In the genomic region with DNA sequence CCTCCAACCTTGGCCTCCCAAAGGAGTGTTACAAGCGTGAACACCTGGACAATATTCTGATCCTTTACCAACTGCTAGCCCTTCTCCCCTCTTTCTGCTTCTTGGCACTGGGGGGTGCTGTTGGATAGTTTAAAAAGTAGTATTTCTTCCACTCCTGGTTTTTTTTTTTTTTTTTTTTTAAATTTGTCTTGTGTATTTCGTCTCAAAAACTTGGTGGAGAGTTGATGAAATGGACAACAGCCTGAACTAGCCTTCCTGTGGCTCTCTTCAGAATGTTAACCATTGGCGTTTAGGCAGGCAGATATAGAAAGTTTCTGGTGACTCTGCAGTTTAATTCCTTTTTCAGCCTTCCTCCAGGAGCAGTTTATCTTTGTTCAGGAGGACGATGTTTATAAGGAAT, we compare ENCODE assay signal across 8 cellular contexts.
DNase-seq lines count a peak whose midpoint lies in the region; ATAC-seq and TF ChIP-seq lines count a peak whose summit lies in the region.

No MANE protein-coding gene starts in this region.

- H3K27ac Mint-ChIP-seq in chondrocyte (ENCODE audit: unreplicated experiment): no peak overlapping the region

- peaks cover 5% of the 10 kb centered on the region for H3K27me3 Mint-ChIP-seq in chondrocyte (ENCODE audit: low read depth)

- no peaks in the 10 kb centered on the region for H3K9me3 ChIP-seq in lower lobe of right lung

- no peaks in the 10 kb centered on the region for H3K9me3 Mint-ChIP-seq in chondrocyte (ENCODE audit: low read depth)

- no peak overlapping the region for H3K27ac ChIP-seq in lower lobe of right lung

- H3K4me1 ChIP-seq in lower lobe of right lung: no peaks in the 10 kb centered on the region

- H3K36me3 ChIP-seq in GM06990 (ENCODE audit: control insufficient read depth, insufficient read depth, low read length) (no peaks in the 10 kb centered on the region), lower lobe of right lung (no peaks in the 10 kb centered on the region)

- peaks cover 2% of the 10 kb centered on the region for H3K4me1 Mint-ChIP-seq in chondrocyte (ENCODE audit: low read depth)

- in situ Hi-C loops in ACHN (cut with HindIII; ENCODE audit: low pct_ligation_motif_present, low pct_unique_long_range_greater_than_20kb, low sequenced_read_pairs): no loop called here

- peak; percentile 46 for DNase-seq in ACHN
- no peak for DNase-seq in GM06990 (ENCODE audit: extremely low read depth, insufficient read length)
- DNase-seq in NCI-H460 (ENCODE audit: extremely low read depth, low read depth): peak; percentile 47
- DNase-seq in chondrocyte (ENCODE audit: low spot score): no peak
- no peak for DNase-seq in lower lobe of right lung
- DNase-seq in HuH-7 (ENCODE audit: low spot score): no peak
- no peak for DNase-seq in 8988T

- H3K4me3 ChIP-seq in GM06990 (replicated peaks; ENCODE audit: low read depth, low read length): no peak overlapping the region
- H3K4me3 ChIP-seq in lower lobe of right lung: no peak overlapping the region

- peak; percentile 51 for TF ChIP-seq CTCF in GM06990 (IDR thresholded peaks at IDR 0.05; ENCODE audit: insufficient read depth, low read length, poor library complexity, severe bottlenecking)
- TF ChIP-seq CTCF in chondrocyte (IDR thresholded peaks at IDR 0.05): peak; percentile 90
- peak; percentile 57 for TF ChIP-seq CTCF in lower lobe of right lung (IDR thresholded peaks at IDR 0.05)

- H3K27me3 ChIP-seq in GM06990 (replicated peaks; ENCODE audit: control insufficient read depth, insufficient read depth, low read length): no peaks in the 10 kb centered on the region
- H3K27me3 ChIP-seq in lower lobe of right lung (ENCODE audit: low read depth): no peaks in the 10 kb centered on the region

- no peak overlapping the region for H3K4me3 Mint-ChIP-seq in chondrocyte (ENCODE audit: unreplicated experiment)

- intact Hi-C loops in lower lobe of right lung (cut with DNase I): loop anchor here (5.0 kb wide), 2 partner anchors 143 to 1302 kb away; no protein-coding TSS in a partner anchor

- H3K36me3 Mint-ChIP-seq in chondrocyte (ENCODE audit: low read depth): no peaks in the 10 kb centered on the region

- peak in 1 of 2 donors; percentile 61 for ATAC-seq in lower lobe of right lung
- ATAC-seq in GM19328 (IDR thresholded peaks at IDR 0.05; ENCODE audit: unreplicated experiment): no peak

Comparison
In these comparisons a context has a peak if more than half of its experiments do, and no peak if none do; other contexts are left out.
1. DNase-seq: peak in ACHN (single experiment) and NCI-H460 (single experiment); none in GM06990 (single experiment), chondrocyte (single experiment), lower lobe of right lung (single experiment), HuH-7 (single experiment) and 8988T (single experiment).
2. Peak in every context shown above with its lines, with median percentiles within 50 percentile points of each other: CTCF ChIP-seq.